In genomic region chr1:67052741-67053534, GRCh38 we compare ENCODE assay signal across 8 cellular contexts. TPM values are rescaled to one million over a fixed set of nuclear protein-coding genes. Genes with fewer than 3 reads are reported as not detected.
A peak's percentile ranks its signal among the peaks of the same experiment; 100 is the strongest.
DNase-seq lines count a peak whose midpoint lies in the region; ATAC-seq and TF ChIP-seq lines count a peak whose summit lies in the region.

No MANE protein-coding gene starts in this region.

- peak; percentile 6 for ATAC-seq in HG02852 (IDR thresholded peaks at IDR 0.05; ENCODE audit: unreplicated experiment)
- peak; percentile 14 for ATAC-seq in Right ventricle myocardium superior (ENCODE audit: poor library complexity)

- H3K4me1 Mint-ChIP-seq in osteocyte (ENCODE audit: unreplicated experiment) = peaks cover 25% of the 10 kb centered on the region

- no peaks in the 10 kb centered on the region for H3K9me3 Mint-ChIP-seq in osteocyte (ENCODE audit: unreplicated experiment)

- H3K4me3 Mint-ChIP-seq in osteocyte (ENCODE audit: unreplicated experiment) = peak overlapping the region; percentile 80

- no peak for TF ChIP-seq CTCF in GM12864 (IDR thresholded peaks at IDR 0.05; ENCODE audit: low read depth, low read length, missing control alignments)
- no peak for TF ChIP-seq CTCF in osteocyte (IDR thresholded peaks at IDR 0.05)

- H3K4me3 ChIP-seq in GM12864 (ENCODE audit: low read depth, low read length) = peak overlapping the region; percentile 68

- DNase-seq in A172 (ENCODE audit: low spot score) = peak; percentile 26
- no peak for DNase-seq in GM12864 (ENCODE audit: low read depth)
- DNase-seq in NCI-H526 treated with DMSO at 0.1 percent for 48 hours (lab: John Stamatoyannopoulos, UW) = peak; percentile 54
- DNase-seq in activated naive CD8-positive, alpha-beta T cell treated with anti-CD3 and anti-CD28 coated beads, Interleukin-2, amount 50 U/mL, for 16 hours (ENCODE audit: low read depth, low spot score) = peak; percentile 1
- DNase-seq in Right ventricle myocardium superior = peak; percentile 54
- no peak for DNase-seq in osteocyte (ENCODE audit: extremely low spot score, unreplicated experiment)
- DNase-seq in NCI-H1048 (lab: John Stamatoyannopoulos, UW) = no peak

- H3K27ac Mint-ChIP-seq in osteocyte (ENCODE audit: unreplicated experiment) = peak overlapping the region; percentile 61

- no peaks in the 10 kb centered on the region for H3K27me3 Mint-ChIP-seq in osteocyte (ENCODE audit: unreplicated experiment)

- intact Hi-C loops in Right ventricle myocardium superior (cut with DNase I) = loop anchor here (10.0 kb wide), 1 partner anchor 128 kb away; the partner anchor contains the start of genes DNAI4 and MIER1

- H3K36me3 Mint-ChIP-seq in osteocyte (ENCODE audit: unreplicated experiment) = peaks cover 9% of the 10 kb centered on the region

RNA-seq across cellular contexts. Expression of gene SLC35D1, which starts 1.0 kb away (rescaled TPM):
- 14.1 and 15.2 TPM in 2 replicates for total RNA-seq in A172 (2014; rRNA removed; shearing (Covaris generic))
- total RNA-seq in Right ventricle myocardium superior (3.1 TPM), osteocyte (9.6 and 10.1 TPM in 2 replicates)

Comparison
In these comparisons a context has a peak if more than half of its experiments do, and no peak if none do; other contexts are left out.
1. DNase-seq: peak in A172 (single experiment), NCI-H526 treated with DMSO at 0.1 percent for 48 hours (single experiment), activated naive CD8-positive, alpha-beta T cell treated with anti-CD3 and anti-CD28 coated beads, Interleukin-2, amount 50 U/mL, for 16 hours (single experiment) and Right ventricle myocardium superior (single experiment); none in GM12864 (single experiment), osteocyte (single experiment) and NCI-H1048 (single experiment).